In the genomic region with DNA sequence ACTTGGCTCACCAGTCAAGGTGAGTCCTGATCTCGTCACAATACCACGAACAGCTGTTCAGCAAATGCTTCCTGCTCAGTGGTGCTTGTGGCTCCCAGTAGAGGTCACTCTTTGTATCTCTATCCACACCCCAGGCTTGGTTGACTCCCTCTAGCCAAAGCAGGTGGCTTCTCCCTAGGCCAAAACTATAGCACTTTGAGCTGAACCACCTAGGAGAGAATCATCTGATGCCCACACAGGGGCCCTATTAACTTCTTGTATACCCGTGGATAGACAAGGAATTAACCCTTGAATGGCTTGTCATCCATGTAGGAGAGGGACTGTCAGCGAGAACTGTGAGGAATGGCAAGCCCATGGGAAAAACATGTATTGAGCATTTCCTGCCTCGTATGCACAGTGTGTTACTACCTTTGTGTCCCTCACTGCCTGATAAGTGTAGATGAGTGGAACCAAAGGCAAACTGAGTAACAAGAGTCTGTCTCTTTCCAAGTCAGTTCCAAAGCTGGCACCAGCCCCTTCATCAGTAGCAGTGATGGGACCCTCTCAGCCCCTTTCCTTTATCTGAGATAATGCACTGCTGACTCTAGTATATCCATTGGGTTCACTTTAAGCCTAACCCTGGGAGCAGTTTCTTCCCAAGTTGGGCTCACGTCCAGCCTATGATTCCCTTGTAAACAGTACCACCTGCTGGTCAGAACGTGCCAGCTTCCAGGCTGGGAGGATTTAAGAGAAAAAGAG, we compare ENCODE assay signal across 8 cellular contexts. TPM values are rescaled to one million over a fixed set of nuclear protein-coding genes. Genes with fewer than 3 reads are reported as not detected.
A peak's percentile ranks its signal among the peaks of the same experiment; 100 is the strongest.
DNase-seq lines count a peak whose midpoint lies in the region; ATAC-seq lines count a peak whose summit lies in the region.

No MANE protein-coding gene starts in this region.

- DNase-seq in COLO668 (lab: John Stamatoyannopoulos, UW; ENCODE audit: unreplicated experiment) (peak; percentile 75), NCI-H1105 (lab: John Stamatoyannopoulos, UW) (peak; percentile 73), SW 1271 (lab: John Stamatoyannopoulos, UW) (peak; percentile 88 to 94), amygdala (lab: John Stamatoyannopoulos, UW) (peak in 51 of 56 donors; percentile 3 to 88 (median 56)), left ventricle myocardium superior (peak; percentile 63), renal cortical epithelial cell (ENCODE audit: low read depth) (peak; percentile 71)

- intact Hi-C loops in left ventricle myocardium superior (cut with micrococcal nuclease) = loop anchor here (2.0 kb wide), 1 partner anchor 137 kb away; no protein-coding TSS in a partner anchor

- ATAC-seq in GM21737 (IDR thresholded peaks at IDR 0.05; ENCODE audit: unreplicated experiment) (peak; percentile 61), left ventricle myocardium superior (peak; percentile 89), HG03439 (IDR thresholded peaks at IDR 0.05; ENCODE audit: unreplicated experiment) (no peak)

RNA-seq across cellular contexts. Expression of a gene that starts 42.5 kb away (rescaled TPM):
- 41.1 TPM for total RNA-seq in left ventricle myocardium superior
- total RNA-seq in renal cortical epithelial cell = 148 and 161 TPM in 2 replicates
